ENCODE assay signal across 8 cellular contexts in the genomic region with DNA sequence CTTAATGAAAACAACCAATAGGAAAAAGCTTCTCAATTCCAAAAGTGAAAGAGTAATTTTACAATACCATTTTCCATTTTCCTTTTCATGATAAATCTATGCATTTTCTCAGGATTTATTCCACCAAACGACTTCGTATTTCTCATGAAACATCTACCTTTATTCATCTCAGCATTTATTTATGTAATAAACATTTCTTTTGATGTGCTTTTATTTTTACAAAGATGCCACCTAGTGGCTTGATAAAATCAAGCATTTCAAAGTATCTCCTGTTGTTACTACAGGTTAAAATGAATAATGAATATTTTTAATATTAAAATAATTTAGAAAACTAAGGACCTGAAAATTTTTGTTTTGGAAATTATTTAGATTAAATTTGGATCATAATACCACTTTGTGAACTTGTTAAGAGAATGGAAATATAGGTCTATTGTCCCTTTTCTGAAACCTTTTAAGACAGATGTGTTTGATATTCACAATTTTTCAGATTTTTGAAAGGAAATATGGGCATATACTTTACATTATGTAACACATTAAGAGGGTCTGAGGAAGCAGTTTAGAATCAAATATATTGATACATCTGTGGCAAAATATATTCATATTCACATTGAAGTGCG. TPM values are rescaled to one million over a fixed set of nuclear protein-coding genes. Genes with fewer than 3 reads are reported as not detected.
DNase-seq lines count a peak whose midpoint lies in the region; ATAC-seq and TF ChIP-seq lines count a peak whose summit lies in the region.

No MANE protein-coding gene starts in this region.

- DNase-seq in BE2C (no peak), HT-29 (ENCODE audit: low spot score) (peak; percentile 79), WTC11 (ENCODE audit: low spot score) (no peak), HPDE6-E6E7 (ENCODE audit: extremely low spot score) (no peak)
- DNase-seq in stimulated activated CD4-positive, alpha-beta T cell treated with anti-CD3 and anti-CD28 coated beads, Interleukin-12 subunit alpha, Interleukin-12 subunit beta, amount 100 ng/mL, for 4 hours: no peak

- TF ChIP-seq RAD21 in liver (IDR thresholded peaks at IDR 0.05): peak in 1 of 2 donors; percentile 39

- no peaks in the 10 kb centered on the region for H3K9me3 Mint-ChIP-seq in WTC11

- H3K9ac ChIP-seq in liver (ENCODE audit: low read depth in 1 of 2, low read length in 2 of 2): no peak overlapping the region

- POLR2A ChIA-PET in WTC11 (lab: Charles Lee): no interaction called here

- 46% methylated on average over 3 of the region's 3 CpGs for WGBS in liver

- peaks cover 13% of the 10 kb centered on the region for H3K4me1 ChIP-seq in BE2C
- H3K4me1 ChIP-seq in liver (ENCODE audit: control insufficient read depth in 4 of 4, insufficient read depth in 4 of 4, low read length in 3 of 4): peaks cover 2 to 10% (median 6%) of the 10 kb centered on the region in 4 donors

- peaks cover 13% of the 10 kb centered on the region for H3K4me1 Mint-ChIP-seq in WTC11

- no peaks in the 10 kb centered on the region for H3K36me3 Mint-ChIP-seq in WTC11

- no peak overlapping the region for H3K27ac ChIP-seq in liver (ENCODE audit: low read depth in 1 of 2, low read length in 2 of 2)

- ATAC-seq in WTC11 (no peak), HG02642 (IDR thresholded peaks at IDR 0.05; ENCODE audit: poor library complexity, unreplicated experiment) (no peak), GM19467 (IDR thresholded peaks at IDR 0.05; ENCODE audit: unreplicated experiment) (no peak)

- H3K27ac Mint-ChIP-seq in WTC11: no peak overlapping the region

- H3K4me3 ChIP-seq in BE2C (ENCODE audit: low read depth, low read length) (no peak overlapping the region), liver (ENCODE audit: low read depth in 1 of 3, low read length in 3 of 3) (no peak overlapping the region)

- no peak overlapping the region for H3K4me3 Mint-ChIP-seq in WTC11

- CTCF ChIA-PET in WTC11 (lab: Charles Lee): interaction anchor here (0.6 to 1.0 kb wide), 3 partner anchors 20 to 43 kb away, joined by 3 to 4 read pairs (median 3); a partner anchor contains a TSS

- no peaks in the 10 kb centered on the region for H3K9me3 ChIP-seq in BE2C
- no peaks in the 10 kb centered on the region for H3K9me3 ChIP-seq in liver (ENCODE audit: control insufficient read depth in 4 of 4, low read length in 3 of 4)

- H3K27me3 Mint-ChIP-seq in WTC11 (ENCODE audit: low read depth): peaks cover 16% of the 10 kb centered on the region

- H3K27me3 ChIP-seq in BE2C: no peaks in the 10 kb centered on the region; the same call in 1 of the 2 replicates
- no peaks in the 10 kb centered on the region for H3K27me3 ChIP-seq in liver (ENCODE audit: control insufficient read depth in 4 of 4, insufficient read depth in 4 of 4, low read length in 3 of 4)

- TF ChIP-seq CTCF in BE2C (IDR thresholded peaks at IDR 0.05; ENCODE audit: low read depth, low read length): peak; percentile 28; the same call in 1 of the 2 replicates
- no peak; the same call in 1 of the 2 replicates for TF ChIP-seq CTCF in WTC11 (IDR thresholded peaks at IDR 0.05)
- TF ChIP-seq CTCF in liver (IDR thresholded peaks at IDR 0.05; ENCODE audit: low read depth, low read length, missing input control): peak; percentile 31

- H3K36me3 ChIP-seq in BE2C (peaks cover 3% of the 10 kb centered on the region; the same call in 1 of the 2 replicates), liver (ENCODE audit: control insufficient read depth in 4 of 4, insufficient read depth in 3 of 4, low read depth in 1 of 4, low read length in 3 of 4) (peaks cover 0 to 4% (median 0%) of the 10 kb centered on the region in 4 donors)

TF ChIP-seq in WTC11, 78 proteins besides CTCF, POLR2A, EP300 and RAD21:
- TF ChIP-seq RELA (CRISPR knock-in tag; IDR thresholded peaks at IDR 0.05; ENCODE audit: borderline replicate concordance) (no peak), HMGA2 (CRISPR knock-in tag; IDR thresholded peaks at IDR 0.05) (peak; percentile 16; the same call in 1 of the 2 replicates)

TF ChIP-seq in liver, 16 proteins besides CTCF, POLR2A, EP300 and RAD21:
- no peak for TF ChIP-seq NR2F2 (IDR thresholded peaks at IDR 0.05)
- no peak for TF ChIP-seq FOXA2 (IDR thresholded peaks at IDR 0.05)
- no peak for TF ChIP-seq GABPA (IDR thresholded peaks at IDR 0.05 in 1 of 2, conservative IDR thresholded peaks at IDR 0.05 in 1 of 2)
- TF ChIP-seq RXRA (IDR thresholded peaks at IDR 0.05): no peak
- TF ChIP-seq HNF4G (IDR thresholded peaks at IDR 0.05): no peak

RNA-seq across cellular contexts. Expression of a gene that starts 2.7 kb away (rescaled TPM):
- polyA plus RNA-seq in BE2C (2012; ENCODE audit: insufficient read depth, insufficient read length, low read depth): not detected
- 0.05 and 0.50 TPM in 2 replicates for total RNA-seq in HT-29 (2014; rRNA removed; shearing (Covaris generic))
- total RNA-seq in WTC11 (2021): 0.62 to 0.77 TPM (median 0.71 TPM) in 3 replicates
- under 1 TPM; 0.05 to 0.25 TPM for total RNA-seq in liver
- polyA plus RNA-seq in liver: under 1 TPM; 0.03 to 0.13 TPM

RNA-seq across cellular contexts. Expression of a gene that starts 20.5 kb away (rescaled TPM):
- 135 TPM for polyA plus RNA-seq in BE2C (2012; ENCODE audit: insufficient read depth, insufficient read length, low read depth)
- 16.3 and 19.2 TPM in 2 replicates for total RNA-seq in HT-29 (2014; rRNA removed; shearing (Covaris generic))
- total RNA-seq in WTC11 (2021) (69.1 to 77.0 TPM (median 72.9 TPM) in 3 replicates), liver (10 to 100 TPM; 27.4 to 30.8 TPM)
- polyA plus RNA-seq in liver: 100 to 1,000 TPM in 1 of 2 donors, 10 to 100 TPM in 1; 38.0 to 102 TPM
